In the genomic region with DNA sequence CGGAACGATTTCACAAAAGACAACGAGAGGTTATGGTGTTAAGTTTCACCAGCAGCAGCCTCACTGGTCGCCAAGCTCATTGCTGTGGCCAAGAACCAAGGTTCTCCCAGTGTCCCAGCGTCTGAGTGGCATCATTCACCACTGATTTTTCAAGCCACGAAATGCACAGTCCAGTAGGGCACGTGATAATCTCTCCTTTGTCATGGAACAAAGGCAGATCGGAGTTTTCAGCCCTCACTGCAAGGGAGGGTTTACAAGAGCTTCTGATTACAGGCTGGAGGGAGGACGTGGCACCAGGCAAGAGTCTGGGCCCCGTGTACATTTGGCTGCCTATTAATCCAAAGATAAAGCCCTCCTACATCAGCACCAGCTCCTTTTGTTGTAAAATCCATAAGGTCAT, we compare ENCODE assay signal across 10 cellular contexts. TPM values are rescaled to one million over a fixed set of nuclear protein-coding genes. Genes with fewer than 3 reads are reported as not detected.
A peak's percentile ranks its signal among the peaks of the same experiment; 100 is the strongest.
DNase-seq lines count a peak whose midpoint lies in the region; ATAC-seq and TF ChIP-seq lines count a peak whose summit lies in the region.
"Had no signal": no experiment of that assay in that cellular context is flagged by ENCODE, and none has a peak within 500 bp of the region (broad histone marks: within the 10 kb centered on the region; RNA-seq: fewer than 3 reads in every experiment).

No MANE protein-coding gene starts in this region.

- POLR2A ChIA-PET in CD4-positive, alpha-beta T cell (lab: Charles Lee), result no interaction called here

- peaks cover 49% of the 10 kb centered on the region for H3K27me3 Mint-ChIP-seq in activated T-cell treated with anti-CD3 and anti-CD28 coated beads, Interleukin-2, amount 50 U/mL, for 72 hours (ENCODE audit: low read depth)
- peaks cover 69% of the 10 kb centered on the region for H3K27me3 Mint-ChIP-seq in activated T-cell treated with anti-CD3 and anti-CD28 coated beads, Interleukin-2, amount 50 U/mL, for 24 hours
- H3K27me3 Mint-ChIP-seq in stimulated activated naive B cell treated with anti-CD40 and anti-IgM and Interleukin-4, amounts not matched to agents 10 μg/mL and 1 μg/mL and 100 μg/mL, for 72 hours, result no peaks in the 10 kb centered on the region
- peaks cover 69% of the 10 kb centered on the region for H3K27me3 Mint-ChIP-seq in CD4-positive, alpha-beta T cell

- peak overlapping the region; percentile 98 for H3K4me3 ChIP-seq in iPS-18c (ENCODE audit: insufficient read depth, low read depth, low read length)

- no peak for TF ChIP-seq CTCF in CD4-positive, alpha-beta T cell (IDR thresholded peaks at IDR 0.05)

- CTCF ChIA-PET in CD4-positive, alpha-beta T cell (lab: Charles Lee), result no interaction called here

- H3K9me3 ChIP-seq in iPS-18c (ENCODE audit: control insufficient read depth, insufficient read depth, low read length), result no peaks in the 10 kb centered on the region
- no peaks in the 10 kb centered on the region for H3K9me3 ChIP-seq in CD4-positive, alpha-beta T cell (ENCODE audit: control insufficient read depth, low read length)

- H3K9me3 Mint-ChIP-seq in activated T-cell treated with anti-CD3 and anti-CD28 coated beads, Interleukin-2, amount 50 U/mL, for 72 hours, result no peaks in the 10 kb centered on the region
- H3K9me3 Mint-ChIP-seq in activated T-cell treated with anti-CD3 and anti-CD28 coated beads, Interleukin-2, amount 50 U/mL, for 24 hours, result no peaks in the 10 kb centered on the region
- no peaks in the 10 kb centered on the region for H3K9me3 Mint-ChIP-seq in stimulated activated naive B cell treated with anti-CD40 and anti-IgM and Interleukin-4, amounts not matched to agents 10 μg/mL and 1 μg/mL and 100 μg/mL, for 72 hours
- no peaks in the 10 kb centered on the region for H3K9me3 Mint-ChIP-seq in CD4-positive, alpha-beta T cell
- H3K9me3 Mint-ChIP-seq: effector memory CD8-positive, alpha-beta T cell had no signal

- no peaks in the 10 kb centered on the region for H3K36me3 Mint-ChIP-seq in activated T-cell treated with anti-CD3 and anti-CD28 coated beads, Interleukin-2, amount 50 U/mL, for 72 hours (ENCODE audit: insufficient read depth in 2 of 2)
- no peaks in the 10 kb centered on the region for H3K36me3 Mint-ChIP-seq in activated T-cell treated with anti-CD3 and anti-CD28 coated beads, Interleukin-2, amount 50 U/mL, for 24 hours (ENCODE audit: low read depth)
- peaks cover 7 to 11% of the 10 kb centered on the region in 2 donors for H3K36me3 Mint-ChIP-seq in stimulated activated naive B cell treated with anti-CD40 and anti-IgM and Interleukin-4, amounts not matched to agents 10 μg/mL and 1 μg/mL and 100 μg/mL, for 72 hours
- no peaks in the 10 kb centered on the region for H3K36me3 Mint-ChIP-seq in CD4-positive, alpha-beta T cell (ENCODE audit: low read depth)

- no peak for ATAC-seq in activated T-cell treated with anti-CD3 and anti-CD28 coated beads, Interleukin-2, amount 50 U/mL, for 72 hours (replicated peaks in 1 of 2)
- no peak for ATAC-seq in stimulated activated naive B cell treated with anti-CD40 and anti-IgM and Interleukin-4, amounts not matched to agents 10 μg/mL and 1 μg/mL and 100 μg/mL, for 72 hours (replicated peaks)
- no peak for ATAC-seq in HG03565 (IDR thresholded peaks at IDR 0.05; ENCODE audit: unreplicated experiment)
- no peak for ATAC-seq in CD4-positive, alpha-beta T cell (ENCODE audit: poor library complexity)
- ATAC-seq: effector memory CD8-positive, alpha-beta T cell had no signal

- H3K27ac ChIP-seq in CD4-positive, alpha-beta T cell (ENCODE audit: low read depth, low read length), result no peak overlapping the region
- H3K27ac ChIP-seq: C4-2B had no signal

- no peak overlapping the region for H3K27ac Mint-ChIP-seq in activated T-cell treated with anti-CD3 and anti-CD28 coated beads, Interleukin-2, amount 50 U/mL, for 72 hours
- no peak overlapping the region for H3K27ac Mint-ChIP-seq in activated T-cell treated with anti-CD3 and anti-CD28 coated beads, Interleukin-2, amount 50 U/mL, for 24 hours
- H3K27ac Mint-ChIP-seq in stimulated activated naive B cell treated with anti-CD40 and anti-IgM and Interleukin-4, amounts not matched to agents 10 μg/mL and 1 μg/mL and 100 μg/mL, for 72 hours, result peak overlapping the region; percentile 47
- H3K27ac Mint-ChIP-seq in CD4-positive, alpha-beta T cell, result no peak overlapping the region
- H3K27ac Mint-ChIP-seq: effector memory CD8-positive, alpha-beta T cell had no signal

- intact Hi-C loops in CD4-positive, alpha-beta T cell (cut with DNase I, micrococcal nuclease), result no loop called here

- H3K4me1 Mint-ChIP-seq in activated T-cell treated with anti-CD3 and anti-CD28 coated beads, Interleukin-2, amount 50 U/mL, for 72 hours (ENCODE audit: low read depth), result peaks cover 16% of the 10 kb centered on the region
- H3K4me1 Mint-ChIP-seq in activated T-cell treated with anti-CD3 and anti-CD28 coated beads, Interleukin-2, amount 50 U/mL, for 24 hours (ENCODE audit: low read depth), result peaks cover 11% of the 10 kb centered on the region
- H3K4me1 Mint-ChIP-seq in stimulated activated naive B cell treated with anti-CD40 and anti-IgM and Interleukin-4, amounts not matched to agents 10 μg/mL and 1 μg/mL and 100 μg/mL, for 72 hours, result peaks cover 4 to 41% of the 10 kb centered on the region in 2 donors
- peaks cover 6% of the 10 kb centered on the region for H3K4me1 Mint-ChIP-seq in CD4-positive, alpha-beta T cell (ENCODE audit: low read depth)

- no peak for DNase-seq in activated T-cell treated with anti-CD3 and anti-CD28 coated beads, Interleukin-2, amount 50 U/mL, for 72 hours
- DNase-seq in activated T-cell treated with anti-CD3 and anti-CD28 coated beads, Interleukin-2, amount 50 U/mL, for 24 hours, result no peak
- DNase-seq in OCI-M1 (lab: John Stamatoyannopoulos, UW), result peak; percentile 76
- no peak for DNase-seq in stimulated activated naive B cell treated with anti-CD40 and anti-IgM and Interleukin-4, amounts not matched to agents 10 μg/mL and 1 μg/mL and 100 μg/mL, for 72 hours
- DNase-seq in CD4-positive, alpha-beta T cell, result no peak
- no peak for DNase-seq in stimulated activated CD4-positive, alpha-beta T cell treated with anti-CD3 and anti-CD28 coated beads, Interleukin-4, amount 100 ng/mL, for 4 hours
- DNase-seq: effector memory CD8-positive, alpha-beta T cell had no signal

- H3K4me3 Mint-ChIP-seq in activated T-cell treated with anti-CD3 and anti-CD28 coated beads, Interleukin-2, amount 50 U/mL, for 72 hours, result peak overlapping the region; percentile 32 to 83
- H3K4me3 Mint-ChIP-seq in activated T-cell treated with anti-CD3 and anti-CD28 coated beads, Interleukin-2, amount 50 U/mL, for 24 hours, result no peak overlapping the region
- peak overlapping the region; percentile 86 to 93 for H3K4me3 Mint-ChIP-seq in stimulated activated naive B cell treated with anti-CD40 and anti-IgM and Interleukin-4, amounts not matched to agents 10 μg/mL and 1 μg/mL and 100 μg/mL, for 72 hours
- no peak overlapping the region for H3K4me3 Mint-ChIP-seq in CD4-positive, alpha-beta T cell

- H3K27me3 ChIP-seq in CD4-positive, alpha-beta T cell (ENCODE audit: control insufficient read depth, insufficient read depth, low read length), result peaks cover 43% of the 10 kb centered on the region

RNA-seq across cellular contexts. Expression of a gene that starts 2.0 kb away (rescaled TPM):
- total RNA-seq in activated T-cell treated with anti-CD3 and anti-CD28 coated beads, Interleukin-2, amount 50 U/mL, for 72 hours, result 1 to 10 TPM in 1 of 2 donors, under 1 TPM in 1; 0.34 to 1.3 TPM
- total RNA-seq in CD4-positive, alpha-beta T cell, result not detected

RNA-seq across cellular contexts. Expression of a gene that starts 55.5 kb away (rescaled TPM):
- total RNA-seq in activated T-cell treated with anti-CD3 and anti-CD28 coated beads, Interleukin-2, amount 50 U/mL, for 72 hours, result 10 to 100 TPM; 15.4 to 18.0 TPM
- total RNA-seq in CD4-positive, alpha-beta T cell, result 10 to 100 TPM; 11.2 to 12.2 TPM

Comparison
In these comparisons a context has a peak if more than half of its experiments do, and no peak if none do; other contexts are left out.
1. H3K4me3 Mint-ChIP-seq: peak in activated T-cell treated with anti-CD3 and anti-CD28 coated beads, Interleukin-2, amount 50 U/mL, for 72 hours (2 of 2) and stimulated activated naive B cell treated with anti-CD40 and anti-IgM and Interleukin-4, amounts not matched to agents 10 μg/mL and 1 μg/mL and 100 μg/mL, for 72 hours (2 of 2); none in activated T-cell treated with anti-CD3 and anti-CD28 coated beads, Interleukin-2, amount 50 U/mL, for 24 hours (single experiment) and CD4-positive, alpha-beta T cell (single experiment).